18 cellular contexts compared by ENCODE assay signal in genomic region chr7:1844956-1845390, GRCh38.
A peak's percentile ranks its signal among the peaks of the same experiment; 100 is the strongest.
DNase-seq lines count a peak whose midpoint lies in the region; ATAC-seq and TF ChIP-seq lines count a peak whose summit lies in the region.
"Had no signal": no experiment of that assay in that cellular context is flagged by ENCODE, and none has a peak within 500 bp of the region (broad histone marks: within the 10 kb centered on the region; RNA-seq: fewer than 3 reads in every experiment).

No MANE protein-coding gene starts in this region.

- no peaks in the 10 kb centered on the region for H3K9me3 ChIP-seq in RWPE2 (ENCODE audit: severe bottlenecking)
- H3K9me3 ChIP-seq: thoracic aorta had no signal

- no TSS peak for BruUV-seq in MCF 10A (replicated peaks; lab: Mats Ljungman, UMichigan)

- DNase-seq in GM06990 (ENCODE audit: extremely low read depth, insufficient read length) (peak; percentile 3), RWPE2 (ENCODE audit: low spot score) (peak; percentile 51), islet precursor cell (peak; percentile 46), retina (peak; percentile 56), MCF 10A (ENCODE audit: unreplicated experiment) (no peak)
- no peak for DNase-seq in activated CD8-positive, alpha-beta T cell treated with anti-CD3 and anti-CD28 coated beads for 36 hours
- DNase-seq: activated CD4-positive, CD25-positive, alpha-beta regulatory T cell treated with anti-CD3 and anti-CD28 coated beads, Interleukin-2, amount 50 U/mL, for 72 hours; AML-193; cortex of kidney; NCI-H1436; NCI-H2171; NCI-H69; T-helper 9 cell had no signal

- H3K9me3 Mint-ChIP-seq in activated CD8-positive, alpha-beta T cell treated with anti-CD3 and anti-CD28 coated beads for 36 hours = no peaks in the 10 kb centered on the region
- no peaks in the 10 kb centered on the region for H3K9me3 Mint-ChIP-seq in MCF 10A (ENCODE audit: unreplicated experiment)
- H3K9me3 Mint-ChIP-seq: nephron had no signal

- no peaks in the 10 kb centered on the region for H3K4me1 ChIP-seq in RWPE2 (ENCODE audit: insufficient read depth, poor library complexity, severe bottlenecking)

- TF ChIP-seq CTCF in GM06990 (IDR thresholded peaks at IDR 0.05; ENCODE audit: insufficient read depth, low read length, poor library complexity, severe bottlenecking) (no peak), RWPE2 (IDR thresholded peaks at IDR 0.05; ENCODE audit: poor library complexity, severe bottlenecking) (no peak), MCF 10A (IDR thresholded peaks at IDR 0.05; ENCODE audit: unreplicated experiment) (no peak)
- TF ChIP-seq CTCF in activated CD8-positive, alpha-beta T cell treated with anti-CD3 and anti-CD28 coated beads for 36 hours (IDR thresholded peaks at IDR 0.05) = no peak

- no peaks in the 10 kb centered on the region for H3K36me3 Mint-ChIP-seq in activated CD8-positive, alpha-beta T cell treated with anti-CD3 and anti-CD28 coated beads for 36 hours (ENCODE audit: low read depth)
- peaks cover 5% of the 10 kb centered on the region for H3K36me3 Mint-ChIP-seq in MCF 10A (ENCODE audit: insufficient read depth, unreplicated experiment)

- no peak overlapping the region for H3K4me3 Mint-ChIP-seq in activated CD8-positive, alpha-beta T cell treated with anti-CD3 and anti-CD28 coated beads for 36 hours
- no peak overlapping the region for H3K4me3 Mint-ChIP-seq in MCF 10A (ENCODE audit: unreplicated experiment)
- H3K4me3 Mint-ChIP-seq: nephron had no signal

- no peak overlapping the region for H3K27ac Mint-ChIP-seq in activated CD8-positive, alpha-beta T cell treated with anti-CD3 and anti-CD28 coated beads for 36 hours
- H3K27ac Mint-ChIP-seq in MCF 10A (ENCODE audit: low read depth, unreplicated experiment) = no peak overlapping the region

- no peak overlapping the region for H3K27ac ChIP-seq in RWPE2 (ENCODE audit: poor library complexity, severe bottlenecking)
- H3K27ac ChIP-seq: hepatocyte, SK-N-MC, thoracic aorta had no signal

- intact Hi-C loops in activated CD8-positive, alpha-beta T cell treated with anti-CD3 and anti-CD28 coated beads for 36 hours (cut with micrococcal nuclease) = no loop called here
- intact Hi-C loops in MCF 10A (cut with micrococcal nuclease) = no loop called here

- H3K27me3 ChIP-seq in GM06990 (replicated peaks; ENCODE audit: control insufficient read depth, insufficient read depth, low read length) = no peaks in the 10 kb centered on the region
- H3K27me3 ChIP-seq in RWPE2 (ENCODE audit: insufficient read depth, poor library complexity, severe bottlenecking) = no peaks in the 10 kb centered on the region
- H3K27me3 ChIP-seq: hepatocyte had no signal

- no peak overlapping the region for H3K4me3 ChIP-seq in GM06990 (replicated peaks; ENCODE audit: low read depth, low read length)
- H3K4me3 ChIP-seq in RWPE2 (ENCODE audit: severe bottlenecking) = no peak overlapping the region
- H3K4me3 ChIP-seq: hepatocyte, SK-N-MC, thoracic aorta had no signal

- H3K36me3 ChIP-seq in GM06990 (ENCODE audit: control insufficient read depth, insufficient read depth, low read length) (peaks cover 1% of the 10 kb centered on the region), RWPE2 (ENCODE audit: low read depth) (no peaks in the 10 kb centered on the region)
- H3K36me3 ChIP-seq: thoracic aorta had no signal

- POLR2A ChIA-PET in activated CD8-positive, alpha-beta T cell treated with anti-CD3 and anti-CD28 coated beads for 36 hours (lab: Charles Lee) = no interaction called here
- POLR2A ChIA-PET in MCF 10A (lab: Yijun Ruan, JAX) = no interaction called here

- no peaks in the 10 kb centered on the region for H3K4me1 Mint-ChIP-seq in activated CD8-positive, alpha-beta T cell treated with anti-CD3 and anti-CD28 coated beads for 36 hours (ENCODE audit: low read depth)
- H3K4me1 Mint-ChIP-seq in MCF 10A (ENCODE audit: insufficient read depth, unreplicated experiment) = no peaks in the 10 kb centered on the region

- H3K27me3 Mint-ChIP-seq in activated CD8-positive, alpha-beta T cell treated with anti-CD3 and anti-CD28 coated beads for 36 hours = no peaks in the 10 kb centered on the region
- no peaks in the 10 kb centered on the region for H3K27me3 Mint-ChIP-seq in MCF 10A (ENCODE audit: insufficient read depth, unreplicated experiment)

- CTCF ChIA-PET in activated CD8-positive, alpha-beta T cell treated with anti-CD3 and anti-CD28 coated beads for 36 hours (lab: Charles Lee) = no interaction called here
- CTCF ChIA-PET in MCF 10A (lab: Yijun Ruan, JAX) = interaction anchor here (0.7 kb wide), 1 partner anchor 75 kb away, joined by 4 read pairs; no protein-coding TSS in a partner anchor

- ATAC-seq in RWPE2 (ENCODE audit: low read depth) (no peak), HG02938 (IDR thresholded peaks at IDR 0.05; ENCODE audit: unreplicated experiment) (no peak)
- ATAC-seq in activated CD8-positive, alpha-beta T cell treated with anti-CD3 and anti-CD28 coated beads for 36 hours = no peak

Comparison
In these comparisons a context has a peak if more than half of its experiments do, and no peak if none do; other contexts are left out.
1. DNase-seq: peak in GM06990 (single experiment), RWPE2 (single experiment), islet precursor cell (single experiment) and retina (single experiment); none in activated CD8-positive, alpha-beta T cell treated with anti-CD3 and anti-CD28 coated beads for 36 hours (single experiment) and MCF 10A (single experiment).